ENCODE assay signal across 22 cellular contexts in the genomic region with DNA sequence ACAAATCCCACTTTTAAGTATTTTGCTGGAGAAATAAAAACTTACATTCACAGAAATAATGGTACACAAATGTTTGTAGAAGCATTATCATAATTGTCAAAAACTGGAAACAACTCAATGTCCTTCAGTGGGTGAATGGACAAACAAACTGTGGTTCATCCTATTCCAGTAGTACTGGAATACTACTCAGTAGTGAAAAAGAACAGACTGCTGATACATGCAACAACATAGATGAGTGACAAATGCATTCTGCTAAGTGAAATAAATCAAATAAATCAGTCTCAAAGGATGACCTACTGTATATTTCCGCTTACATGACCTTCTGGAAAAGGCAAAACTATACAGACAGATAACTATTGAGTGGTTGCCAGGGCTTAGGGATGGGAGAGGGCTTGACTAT.
DNase-seq lines count a peak whose midpoint lies in the region; ATAC-seq and TF ChIP-seq lines count a peak whose summit lies in the region.
"Had no signal": no experiment of that assay in that cellular context is flagged by ENCODE, and none has a peak within 500 bp of the region (broad histone marks: within the 10 kb centered on the region; RNA-seq: fewer than 3 reads in every experiment).

No MANE protein-coding gene starts in this region.

- no peak for DNase-seq in activated naive CD8-positive, alpha-beta T cell treated with anti-CD3 and anti-CD28 coated beads, Interleukin-2, amount 50 U/mL, for 24 hours
- DNase-seq in activated naive CD8-positive, alpha-beta T cell treated with anti-CD3 and anti-CD28 coated beads for 36 hours, result no peak
- DNase-seq in naive thymus-derived CD4-positive, alpha-beta T cell, result no peak
- DNase-seq in dedifferentiated amniotic fluid mesenchymal stem cell (ENCODE audit: extremely low spot score), result no peak
- DNase-seq: 8988T; AML-193; CD4-positive, alpha-beta T cell; CD8-positive, alpha-beta memory T cell; COR-L47; DMS 273 treated with DMSO at 0.1 percent for 48 hours; DMS153; DMS53; DMS79; DND-41; EL; GDM1 had no signal

- H3K4me1 Mint-ChIP-seq in activated naive CD8-positive, alpha-beta T cell treated with anti-CD3 and anti-CD28 coated beads, Interleukin-2, amount 50 U/mL, for 24 hours, result peaks cover 6% of the 10 kb centered on the region
- H3K4me1 Mint-ChIP-seq in activated naive CD8-positive, alpha-beta T cell treated with anti-CD3 and anti-CD28 coated beads for 36 hours, result peaks cover 10% of the 10 kb centered on the region
- peaks cover 5 to 33% (median 23%) of the 10 kb centered on the region in 7 donors for H3K4me1 Mint-ChIP-seq in naive thymus-derived CD4-positive, alpha-beta T cell
- H3K4me1 Mint-ChIP-seq: B cell; CD8-positive, alpha-beta memory T cell had no signal

- no peaks in the 10 kb centered on the region for H3K36me3 Mint-ChIP-seq in activated naive CD8-positive, alpha-beta T cell treated with anti-CD3 and anti-CD28 coated beads, Interleukin-2, amount 50 U/mL, for 24 hours (ENCODE audit: low read depth)
- no peaks in the 10 kb centered on the region for H3K36me3 Mint-ChIP-seq in activated naive CD8-positive, alpha-beta T cell treated with anti-CD3 and anti-CD28 coated beads for 36 hours
- H3K36me3 Mint-ChIP-seq in naive thymus-derived CD4-positive, alpha-beta T cell, result peaks cover 0 to 29% (median 26%) of the 10 kb centered on the region in 5 donors
- H3K36me3 Mint-ChIP-seq: CD8-positive, alpha-beta memory T cell had no signal

- no peaks in the 10 kb centered on the region for H3K27me3 ChIP-seq in naive thymus-derived CD4-positive, alpha-beta T cell (ENCODE audit: control insufficient read depth in 2 of 2, insufficient read depth in 2 of 2, low read length in 2 of 2)
- H3K27me3 ChIP-seq: BLaER1 treated with 17β-estradiol and CSF1 and Interleukin-3, amounts not matched to agents 10 nM and 100 nM had no signal

- no peaks in the 10 kb centered on the region for H3K9me3 ChIP-seq in HEK293 (ENCODE audit: control insufficient read depth, insufficient read depth, low read depth, low read length)
- no peaks in the 10 kb centered on the region for H3K9me3 ChIP-seq in naive thymus-derived CD4-positive, alpha-beta T cell (ENCODE audit: control insufficient read depth in 2 of 3, low read length in 3 of 3)

- CTCF ChIA-PET in HEK293 (lab: Yijun Ruan, JAX), result no interaction called here
- CTCF ChIA-PET in naive thymus-derived CD4-positive, alpha-beta T cell (lab: Charles Lee), result no interaction called here

- no peak overlapping the region for H3K4me3 Mint-ChIP-seq in activated naive CD8-positive, alpha-beta T cell treated with anti-CD3 and anti-CD28 coated beads, Interleukin-2, amount 50 U/mL, for 24 hours
- H3K4me3 Mint-ChIP-seq in activated naive CD8-positive, alpha-beta T cell treated with anti-CD3 and anti-CD28 coated beads for 36 hours, result no peak overlapping the region
- no peak overlapping the region for H3K4me3 Mint-ChIP-seq in naive thymus-derived CD4-positive, alpha-beta T cell
- H3K4me3 Mint-ChIP-seq: B cell; CD4-positive, alpha-beta T cell; CD8-positive, alpha-beta memory T cell had no signal

- H3K4me1 ChIP-seq in HEK293 (ENCODE audit: control insufficient read depth, insufficient read depth, low read length), result peaks cover 10% of the 10 kb centered on the region; the same call in 1 of the 2 replicates
- peaks cover 0 to 16% of the 10 kb centered on the region in 2 donors for H3K4me1 ChIP-seq in naive thymus-derived CD4-positive, alpha-beta T cell (ENCODE audit: control insufficient read depth in 2 of 2, insufficient read depth in 2 of 2, low read length in 2 of 2)

- H3K4me3 ChIP-seq in HEK293 (ENCODE audit: low read depth, low read length), result no peak overlapping the region
- H3K4me3 ChIP-seq in naive thymus-derived CD4-positive, alpha-beta T cell (ENCODE audit: low read length), result no peak overlapping the region
- H3K4me3 ChIP-seq: BLaER1 treated with 17β-estradiol and CSF1 and Interleukin-3, amounts not matched to agents 10 nM and 100 nM; GM12878 had no signal

- H3K27ac ChIP-seq in HEK293 (ENCODE audit: extremely low read depth, low read depth, low read length), result no peak overlapping the region
- H3K27ac ChIP-seq in naive thymus-derived CD4-positive, alpha-beta T cell (ENCODE audit: low read depth, low read length), result no peak overlapping the region
- H3K27ac ChIP-seq: BLaER1 treated with 17β-estradiol and CSF1 and Interleukin-3, amounts not matched to agents 10 nM and 100 nM; C4-2B had no signal

- H3K27me3 Mint-ChIP-seq in activated naive CD8-positive, alpha-beta T cell treated with anti-CD3 and anti-CD28 coated beads, Interleukin-2, amount 50 U/mL, for 24 hours, result no peaks in the 10 kb centered on the region
- H3K27me3 Mint-ChIP-seq in activated naive CD8-positive, alpha-beta T cell treated with anti-CD3 and anti-CD28 coated beads for 36 hours, result no peaks in the 10 kb centered on the region
- H3K27me3 Mint-ChIP-seq in naive thymus-derived CD4-positive, alpha-beta T cell, result no peaks in the 10 kb centered on the region
- H3K27me3 Mint-ChIP-seq: CD4-positive, alpha-beta T cell; CD8-positive, alpha-beta memory T cell had no signal

- no peaks in the 10 kb centered on the region for H3K9me3 Mint-ChIP-seq in activated naive CD8-positive, alpha-beta T cell treated with anti-CD3 and anti-CD28 coated beads, Interleukin-2, amount 50 U/mL, for 24 hours
- H3K9me3 Mint-ChIP-seq in activated naive CD8-positive, alpha-beta T cell treated with anti-CD3 and anti-CD28 coated beads for 36 hours, result no peaks in the 10 kb centered on the region
- H3K9me3 Mint-ChIP-seq in naive thymus-derived CD4-positive, alpha-beta T cell, result peaks cover 0 to 5% (median 0%) of the 10 kb centered on the region in 11 donors
- H3K9me3 Mint-ChIP-seq: CD4-positive, alpha-beta T cell had no signal

- intact Hi-C loops in naive thymus-derived CD4-positive, alpha-beta T cell (cut with micrococcal nuclease), result no loop called here

- POLR2A ChIA-PET in HEK293 (lab: Yijun Ruan, JAX), result no interaction called here
- POLR2A ChIA-PET in naive thymus-derived CD4-positive, alpha-beta T cell (lab: Charles Lee), result no interaction called here

- ATAC-seq in activated naive CD8-positive, alpha-beta T cell treated with anti-CD3 and anti-CD28 coated beads, Interleukin-2, amount 50 U/mL, for 24 hours, result no peak
- ATAC-seq in naive thymus-derived CD4-positive, alpha-beta T cell, result no peak
- ATAC-seq in SK-N-SH treated with all-trans-retinoic acid at 6 μM for 48 hours, result no peak
- ATAC-seq: GM12878 had no signal

- no peaks in the 10 kb centered on the region for H3K36me3 ChIP-seq in HEK293 (ENCODE audit: control insufficient read depth in 2 of 2, insufficient read depth in 1 of 2, low read length in 2 of 2)
- peaks cover 0 to 12% (median 5%) of the 10 kb centered on the region in 3 experiments for H3K36me3 ChIP-seq in naive thymus-derived CD4-positive, alpha-beta T cell (ENCODE audit: control insufficient read depth in 2 of 3, insufficient read depth in 3 of 3, low read length in 3 of 3)
- H3K36me3 ChIP-seq: BLaER1 treated with 17β-estradiol and CSF1 and Interleukin-3, amounts not matched to agents 10 nM and 100 nM had no signal

- H3K27ac Mint-ChIP-seq in activated naive CD8-positive, alpha-beta T cell treated with anti-CD3 and anti-CD28 coated beads, Interleukin-2, amount 50 U/mL, for 24 hours, result peak overlapping the region; percentile 32
- H3K27ac Mint-ChIP-seq in activated naive CD8-positive, alpha-beta T cell treated with anti-CD3 and anti-CD28 coated beads for 36 hours, result no peak overlapping the region
- peak overlapping the region in 5 of 9 donors; percentile 9 to 67 (median 37) for H3K27ac Mint-ChIP-seq in naive thymus-derived CD4-positive, alpha-beta T cell
- H3K27ac Mint-ChIP-seq: B cell; CD4-positive, alpha-beta T cell; CD8-positive, alpha-beta memory T cell had no signal

- TF ChIP-seq CTCF in HEK293 (tag by site-specific recombination; IDR thresholded peaks at IDR 0.05), result no peak

TF ChIP-seq in HEK293, 187 proteins besides CTCF, POLR2A, EP300 and RAD21:
- TF ChIP-seq ZNF146 (tag by site-specific recombination; IDR thresholded peaks at IDR 0.05), result peak; percentile 93
- no peak for TF ChIP-seq ZNF501 (tag by site-specific recombination; IDR thresholded peaks at IDR 0.05)

TF ChIP-seq in SK-N-SH treated with all-trans-retinoic acid at 6 μM for 48 hours, 23 proteins besides CTCF, POLR2A, EP300 and RAD21 (continues in another document):
- TF ChIP-seq, protein P1, sequence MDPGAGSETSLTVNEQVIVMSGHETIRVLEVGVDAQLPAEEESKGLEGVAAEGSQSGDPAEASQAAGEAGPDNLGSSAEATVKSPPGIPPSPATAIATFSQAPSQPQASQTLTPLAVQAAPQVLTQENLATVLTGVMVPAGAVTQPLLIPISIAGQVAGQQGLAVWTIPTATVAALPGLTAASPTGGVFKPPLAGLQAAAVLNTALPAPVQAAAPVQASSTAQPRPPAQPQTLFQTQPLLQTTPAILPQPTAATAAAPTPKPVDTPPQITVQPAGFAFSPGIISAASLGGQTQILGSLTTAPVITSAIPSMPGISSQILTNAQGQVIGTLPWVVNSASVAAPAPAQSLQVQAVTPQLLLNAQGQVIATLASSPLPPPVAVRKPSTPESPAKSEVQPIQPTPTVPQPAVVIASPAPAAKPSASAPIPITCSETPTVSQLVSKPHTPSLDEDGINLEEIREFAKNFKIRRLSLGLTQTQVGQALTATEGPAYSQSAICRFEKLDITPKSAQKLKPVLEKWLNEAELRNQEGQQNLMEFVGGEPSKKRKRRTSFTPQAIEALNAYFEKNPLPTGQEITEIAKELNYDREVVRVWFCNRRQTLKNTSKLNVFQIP (CRISPR knock-in tag; IDR thresholded peaks at IDR 0.05; ENCODE audit: borderline replicate concordance, low read depth), result no peak
- TF ChIP-seq, protein P2, sequence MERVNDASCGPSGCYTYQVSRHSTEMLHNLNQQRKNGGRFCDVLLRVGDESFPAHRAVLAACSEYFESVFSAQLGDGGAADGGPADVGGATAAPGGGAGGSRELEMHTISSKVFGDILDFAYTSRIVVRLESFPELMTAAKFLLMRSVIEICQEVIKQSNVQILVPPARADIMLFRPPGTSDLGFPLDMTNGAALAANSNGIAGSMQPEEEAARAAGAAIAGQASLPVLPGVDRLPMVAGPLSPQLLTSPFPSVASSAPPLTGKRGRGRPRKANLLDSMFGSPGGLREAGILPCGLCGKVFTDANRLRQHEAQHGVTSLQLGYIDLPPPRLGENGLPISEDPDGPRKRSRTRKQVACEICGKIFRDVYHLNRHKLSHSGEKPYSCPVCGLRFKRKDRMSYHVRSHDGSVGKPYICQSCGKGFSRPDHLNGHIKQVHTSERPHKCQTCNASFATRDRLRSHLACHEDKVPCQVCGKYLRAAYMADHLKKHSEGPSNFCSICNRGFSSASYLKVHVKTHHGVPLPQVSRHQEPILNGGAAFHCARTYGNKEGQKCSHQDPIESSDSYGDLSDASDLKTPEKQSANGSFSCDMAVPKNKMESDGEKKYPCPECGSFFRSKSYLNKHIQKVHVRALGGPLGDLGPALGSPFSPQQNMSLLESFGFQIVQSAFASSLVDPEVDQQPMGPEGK (CRISPR knock-in tag; IDR thresholded peaks at IDR 0.05; ENCODE audit: borderline replicate concordance), result no peak
